10 cellular contexts compared by ENCODE assay signal in genomic region chr11:132357811-132358572, GRCh38.
A peak's percentile ranks its signal among the peaks of the same experiment; 100 is the strongest.
DNase-seq lines count a peak whose midpoint lies in the region; ATAC-seq, FAIRE-seq and TF ChIP-seq lines count a peak whose summit lies in the region.
"Had no signal": no experiment of that assay in that cellular context is flagged by ENCODE, and none has a peak within 500 bp of the region (broad histone marks: within the 10 kb centered on the region; RNA-seq: fewer than 3 reads in every experiment).

No MANE protein-coding gene starts in this region.

- no peaks in the 10 kb centered on the region for H3K9me2 ChIP-seq in MM.1S (replicated peaks; ENCODE audit: insufficient read depth, low read length)

- H3K4me1 ChIP-seq in MM.1S (ENCODE audit: low read length) (peaks cover 59% of the 10 kb centered on the region), ovary (ENCODE audit: insufficient read depth) (no peaks in the 10 kb centered on the region)
- H3K4me1 ChIP-seq: right lobe of liver had no signal

- intact Hi-C loops in ovary (cut with DNase I), result no loop called here

- TF ChIP-seq POLR2A in GM12892 (IDR thresholded peaks at IDR 0.05; ENCODE audit: low read depth, low read length) (no peak), ovary (IDR thresholded peaks at IDR 0.05) (no peak)

- H3F3A ChIP-seq in MM.1S (ENCODE audit: insufficient read depth, low read length), result peaks cover 44% of the 10 kb centered on the region

- WGBS in ovary, 3 donors, result 69 to 81% (median 75%) methylated on average over 13 of the region's 13 CpGs

- H3K9me3 ChIP-seq in MM.1S (replicated peaks; ENCODE audit: insufficient read depth, low read length) (no peaks in the 10 kb centered on the region), ovary (no peaks in the 10 kb centered on the region)
- H3K9me3 ChIP-seq: right lobe of liver had no signal

- no peak for TF ChIP-seq EP300 in ovary (IDR thresholded peaks at IDR 0.05)

- H3K79me2 ChIP-seq in MM.1S (ENCODE audit: low read length), result no peaks in the 10 kb centered on the region

- DNase-seq in GM12892 (ENCODE audit: insufficient read length), result peak; percentile 47
- peak; percentile 95 for DNase-seq in MM.1S
- DNase-seq in iPS-NIHi11 (ENCODE audit: low spot score), result no peak
- no peak for DNase-seq in stimulated activated CD4-positive, alpha-beta T cell treated with anti-CD3 and anti-CD28 coated beads, Interleukin-4, amount 100 ng/mL, for 24 hours
- DNase-seq in ovary, result no peak
- no peak for DNase-seq in NCI-H82 treated with DMSO at 0.1 percent for 48 hours (lab: John Stamatoyannopoulos, UW; ENCODE audit: unreplicated experiment)
- DNase-seq: H7, right lobe of liver had no signal

- peak overlapping the region; percentile 62 for H3K9ac ChIP-seq in MM.1S (ENCODE audit: low read length)

- peak overlapping the region; percentile 82 for H3K4me2 ChIP-seq in MM.1S (ENCODE audit: low read depth, low read length)

- peak; percentile 100 for FAIRE-seq in GM12892 (lab: Jason Lieb, UNC)

- peak overlapping the region; percentile 98 for H3K27ac ChIP-seq in MM.1S (ENCODE audit: low read length)
- H3K27ac ChIP-seq in ovary, result no peak overlapping the region
- H3K27ac ChIP-seq: right lobe of liver had no signal

- no peak for TF ChIP-seq CTCF in MM.1S (IDR thresholded peaks at IDR 0.05; ENCODE audit: low read length)
- no peak for TF ChIP-seq CTCF in ovary (IDR thresholded peaks at IDR 0.05)

- ATAC-seq in GM19328 (IDR thresholded peaks at IDR 0.05; ENCODE audit: unreplicated experiment) (peak; percentile 62), HG02870 (IDR thresholded peaks at IDR 0.05; ENCODE audit: unreplicated experiment) (peak; percentile 77)
- ATAC-seq: right lobe of liver had no signal

- peak overlapping the region; percentile 26 for H2AFZ ChIP-seq in MM.1S (ENCODE audit: low read length)

- peak overlapping the region; percentile 44 for H3K4me3 ChIP-seq in MM.1S (ENCODE audit: low read length)
- no peak overlapping the region for H3K4me3 ChIP-seq in ovary
- H3K4me3 ChIP-seq: right lobe of liver had no signal

- H3K36me3 ChIP-seq in MM.1S (replicated peaks; ENCODE audit: insufficient read depth, low read length) (no peaks in the 10 kb centered on the region), ovary (no peaks in the 10 kb centered on the region)
- H3K36me3 ChIP-seq: right lobe of liver had no signal

- H4K20me1 ChIP-seq in MM.1S (ENCODE audit: insufficient read depth, low read length), result no peaks in the 10 kb centered on the region

- no peaks in the 10 kb centered on the region for H3K27me3 ChIP-seq in MM.1S (replicated peaks; ENCODE audit: insufficient read depth, low read length)
- no peaks in the 10 kb centered on the region for H3K27me3 ChIP-seq in ovary
- H3K27me3 ChIP-seq: right lobe of liver had no signal

Comparison
In these comparisons a context has a peak if more than half of its experiments do, and no peak if none do; other contexts are left out.
1. DNase-seq: peak in GM12892 (single experiment) and MM.1S (single experiment); none in iPS-NIHi11 (single experiment), stimulated activated CD4-positive, alpha-beta T cell treated with anti-CD3 and anti-CD28 coated beads, Interleukin-4, amount 100 ng/mL, for 24 hours (single experiment), ovary (0 of 5) and NCI-H82 treated with DMSO at 0.1 percent for 48 hours (single experiment).